8 cellular contexts compared by ENCODE assay signal in genomic region chr5:77133061-77133758, GRCh38. TPM values are rescaled to one million over a fixed set of nuclear protein-coding genes. Genes with fewer than 3 reads are reported as not detected.
A peak's percentile ranks its signal among the peaks of the same experiment; 100 is the strongest.
DNase-seq lines count a peak whose midpoint lies in the region; ATAC-seq lines count a peak whose summit lies in the region.

No MANE protein-coding gene starts in this region.

- DNase-seq in HCEC 1CT (peak; percentile 94), T1000 (lab: John Stamatoyannopoulos, UW) (peak; percentile 82), Right ventricle myocardium superior (peak; percentile 58), D341Med (ENCODE audit: low spot score) (no peak)
- DNase-seq in stimulated activated CD4-positive, alpha-beta T cell treated with anti-CD3 and anti-CD28 coated beads, Interleukin-4, amount 100 ng/mL, for 1 hour: no peak

- intact Hi-C loops in Right ventricle myocardium superior (cut with DNase I): loop anchor here (10.0 kb wide), 1 partner anchor 362 kb away; the partner anchor contains the start of gene WDR41

- H3K27me3 ChIP-seq in skeletal muscle satellite cell (ENCODE audit: control insufficient read depth, insufficient read depth, low read length): peaks cover 26% of the 10 kb centered on the region

- H3K4me2 ChIP-seq in skeletal muscle satellite cell (ENCODE audit: low read length): peak overlapping the region; percentile 53

- H3K9ac ChIP-seq in skeletal muscle satellite cell (ENCODE audit: low read depth, low read length): no peak overlapping the region

- H3K9me3 ChIP-seq in skeletal muscle satellite cell (replicated peaks; ENCODE audit: low read length): no peaks in the 10 kb centered on the region

- peaks cover 17% of the 10 kb centered on the region for H3K4me1 ChIP-seq in skeletal muscle satellite cell (ENCODE audit: control insufficient read depth, insufficient read depth, low read length)

- H3K4me3 ChIP-seq in skeletal muscle satellite cell (ENCODE audit: low read length): peak overlapping the region; percentile 7

- ATAC-seq in Right ventricle myocardium superior (ENCODE audit: poor library complexity) (peak; percentile 87), HG03571 (IDR thresholded peaks at IDR 0.05; ENCODE audit: unreplicated experiment) (no peak), GM18907 (IDR thresholded peaks at IDR 0.05; ENCODE audit: unreplicated experiment) (no peak)

- no peaks in the 10 kb centered on the region for H3K36me3 ChIP-seq in skeletal muscle satellite cell (ENCODE audit: insufficient read depth, low read length)

RNA-seq across cellular contexts. Expression of gene ZBED3, which starts 46.1 kb away (rescaled TPM):
- total RNA-seq in Right ventricle myocardium superior: 3.8 TPM
- total RNA-seq in skeletal muscle satellite cell (2012; rRNA removed): under 0.01 and 0.66 TPM in 2 replicates

Comparison
In these comparisons a context has a peak if more than half of its experiments do, and no peak if none do; other contexts are left out.
1. DNase-seq: peak in HCEC 1CT (single experiment), T1000 (single experiment) and Right ventricle myocardium superior (single experiment); none in stimulated activated CD4-positive, alpha-beta T cell treated with anti-CD3 and anti-CD28 coated beads, Interleukin-4, amount 100 ng/mL, for 1 hour (single experiment) and D341Med (single experiment).